8 cellular contexts compared by ENCODE assay signal in the genomic region with DNA sequence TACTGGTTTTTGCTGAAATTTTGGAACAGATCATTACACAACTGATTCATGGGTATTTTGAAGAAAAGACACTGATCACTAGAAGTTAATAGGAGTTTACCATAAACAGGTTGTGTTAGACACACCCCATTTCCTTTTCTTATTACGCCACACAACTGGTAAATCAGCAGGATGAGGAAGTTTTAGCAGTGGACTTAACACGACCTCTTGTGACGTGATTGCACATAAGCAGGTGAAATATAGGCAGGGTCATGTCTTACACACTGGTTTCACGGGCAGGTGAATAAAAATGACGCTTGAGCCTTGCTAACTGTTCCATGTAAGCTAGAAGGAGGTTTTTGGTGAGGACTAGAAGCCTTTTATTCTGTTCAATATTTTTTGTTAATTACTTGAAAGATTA. TPM values are rescaled to one million over a fixed set of nuclear protein-coding genes. Genes with fewer than 3 reads are reported as not detected.
DNase-seq lines count a peak whose midpoint lies in the region; ATAC-seq and TF ChIP-seq lines count a peak whose summit lies in the region.

No MANE protein-coding gene starts in this region.

- H3K9me3 ChIP-seq in psoas muscle, result no peaks in the 10 kb centered on the region

- H3K4me1 ChIP-seq in psoas muscle, result peaks cover 27% of the 10 kb centered on the region

- intact Hi-C loops in psoas muscle (cut with DNase I), result loop anchor here in 1 of 2 donors (10.0 kb wide), 2 partner anchors 180 to 1410 kb away; no protein-coding TSS in a partner anchor

- H3K36me3 ChIP-seq in psoas muscle (ENCODE audit: insufficient read depth in 1 of 2, low read depth in 1 of 2), result peaks cover 0 to 17% of the 10 kb centered on the region in 2 donors

- H3K27me3 Mint-ChIP-seq in effector memory CD8-positive, alpha-beta T cell, result no peaks in the 10 kb centered on the region

- no peaks in the 10 kb centered on the region for H3K9me3 Mint-ChIP-seq in effector memory CD8-positive, alpha-beta T cell

- DNase-seq in NCI-H748 (lab: John Stamatoyannopoulos, UW; ENCODE audit: unreplicated experiment), result peak; percentile 10
- DNase-seq in NCI-H748 treated with DMSO at 0.1 percent for 48 hours (lab: John Stamatoyannopoulos, UW), result no peak
- peak; percentile 43 for DNase-seq in NCI-H446 treated with DMSO at 0.1 percent for 48 hours (lab: John Stamatoyannopoulos, UW)
- DNase-seq in effector memory CD8-positive, alpha-beta T cell, result peak; percentile 17 to 50 (median 27)
- no peak for DNase-seq in psoas muscle

- H3K27me3 ChIP-seq in psoas muscle (ENCODE audit: insufficient read depth in 3 of 3, low read length in 2 of 3), result no peaks in the 10 kb centered on the region

- peak overlapping the region; percentile 13 to 49 for H3K4me3 Mint-ChIP-seq in effector memory CD8-positive, alpha-beta T cell

- H3K36me3 Mint-ChIP-seq in effector memory CD8-positive, alpha-beta T cell (ENCODE audit: insufficient read depth), result peaks cover 2% of the 10 kb centered on the region

- peak; percentile 21 for TF ChIP-seq CTCF in psoas muscle (IDR thresholded peaks at IDR 0.05)

- no peak overlapping the region for H3K4me3 ChIP-seq in psoas muscle

- WGBS in psoas muscle, 3 donors, result 31 to 43% (median 41%) methylated on average over 5 of the region's 5 CpGs

- peaks cover 30 to 49% of the 10 kb centered on the region in 2 donors for H3K4me1 Mint-ChIP-seq in effector memory CD8-positive, alpha-beta T cell (ENCODE audit: low read depth in 2 of 2)

- peak; percentile 84 for ATAC-seq in effector memory CD8-positive, alpha-beta T cell (replicated peaks)
- peak; percentile 27 to 70 (median 64) for ATAC-seq in psoas muscle
- ATAC-seq in HG03460 (IDR thresholded peaks at IDR 0.05; ENCODE audit: unreplicated experiment), result no peak
- no peak for ATAC-seq in GM18873 (IDR thresholded peaks at IDR 0.05; ENCODE audit: low FRiP score, unreplicated experiment)
- no peak for ATAC-seq in HG02798 (IDR thresholded peaks at IDR 0.05; ENCODE audit: poor library complexity, unreplicated experiment)

- peak overlapping the region; percentile 86 to 98 for H3K27ac Mint-ChIP-seq in effector memory CD8-positive, alpha-beta T cell

- H3K27ac ChIP-seq in psoas muscle, result peak overlapping the region; percentile 47

RNA-seq across cellular contexts. Expression of gene TPRG1, which starts 27.1 kb away (rescaled TPM):
- total RNA-seq in psoas muscle, result 10 to 100 TPM in 3 of 4 donors, 1 to 10 TPM in 1; 6.1 to 24.5 (median 11.9) TPM
- polyA plus RNA-seq in psoas muscle, result 1 to 10 TPM in 2 of 3 donors, under 1 TPM in 1; 0.78 to 9.9 (median 1.6) TPM

Comparison
In these comparisons a context has a peak if more than half of its experiments do, and no peak if none do; other contexts are left out.
1. DNase-seq: peak in NCI-H748 (single experiment), NCI-H446 treated with DMSO at 0.1 percent for 48 hours (single experiment) and effector memory CD8-positive, alpha-beta T cell (3 of 3); none in NCI-H748 treated with DMSO at 0.1 percent for 48 hours (single experiment) and psoas muscle (0 of 2).
2. ATAC-seq: peak in effector memory CD8-positive, alpha-beta T cell (single experiment) and psoas muscle (4 of 4); none in HG03460 (single experiment), GM18873 (single experiment) and HG02798 (single experiment).